In genomic region chr17:8117980-8118768, GRCh38 we compare ENCODE assay signal across 8 cellular contexts. TPM values are rescaled to one million over a fixed set of nuclear protein-coding genes. Genes with fewer than 3 reads are reported as not detected.
DNase-seq lines count a peak whose midpoint lies in the region; ATAC-seq and TF ChIP-seq lines count a peak whose summit lies in the region.

ALOXE3 (minus strand) TSS chr17:8118514; CDS start chr17:8117990, 524 bp downstream.

- H3K27ac Mint-ChIP-seq in CD8-positive, alpha-beta T cell = peak within 1 kb of the TSS; percentile 95
- peak within 1 kb of the TSS; percentile 77 for H3K27ac Mint-ChIP-seq in activated CD8-positive, alpha-beta T cell treated with anti-CD3 and anti-CD28 coated beads for 36 hours

- CTCF ChIA-PET in CD8-positive, alpha-beta T cell (lab: Charles Lee) = interaction anchor here (1.0 to 7.0 kb wide), 19 partner anchors 8 to 177 kb away, joined by 4 to 93 read pairs (median 15); partner anchors contain the start of genes ALOX12B, BORCS6, CTC1 and PFAS
- CTCF ChIA-PET in activated CD8-positive, alpha-beta T cell treated with anti-CD3 and anti-CD28 coated beads for 36 hours (lab: Charles Lee) = interaction anchor here (0.8 to 7.0 kb wide), 25 partner anchors 8 to 185 kb away, joined by 3 to 98 read pairs (median 11); partner anchors contain the start of genes BORCS6, CTC1, PER1 and PFAS

- H2AFZ ChIP-seq in neuron (ENCODE audit: low read depth, low read length) = peak within 1 kb of the TSS; percentile 69

- H3K27me3 ChIP-seq in CD8-positive, alpha-beta T cell (ENCODE audit: insufficient read depth, low read length) = no peaks in the 10 kb centered on the region
- H3K27me3 ChIP-seq in neuron (ENCODE audit: insufficient read depth, low read length) = peaks cover 31% of the 10 kb centered on the region

- no peaks in the 10 kb centered on the region for H3K9me3 ChIP-seq in CD8-positive, alpha-beta T cell (ENCODE audit: low read length)
- H3K9me3 ChIP-seq in neuron (ENCODE audit: low read length) = no peaks in the 10 kb centered on the region

- intact Hi-C loops in CD8-positive, alpha-beta T cell (cut with DNase I, micrococcal nuclease) = loop anchor here (1.0 to 10.0 kb wide), 13 partner anchors 24 to 627 kb away; partner anchors contain the start of genes CCDC42 (in 1 of the 2), CNTROB (in 1 of the 2), KRABD2 (in 1 of the 2) and RANGRF (in 1 of the 2)
- intact Hi-C loops in activated CD8-positive, alpha-beta T cell treated with anti-CD3 and anti-CD28 coated beads for 36 hours (cut with micrococcal nuclease) = loop anchor here (2.0 to 5.0 kb wide), 2 partner anchors 41 to 105 kb away; no protein-coding TSS in a partner anchor

- H3K4me1 ChIP-seq in CD8-positive, alpha-beta T cell (ENCODE audit: insufficient read depth, low read length) = peaks cover 38% of the 10 kb centered on the region
- H3K4me1 ChIP-seq in neuron (ENCODE audit: insufficient read depth, low read length) = peaks cover 24% of the 10 kb centered on the region

- no peak for TF ChIP-seq CTCF in CD8-positive, alpha-beta T cell (IDR thresholded peaks at IDR 0.05)
- no peak for TF ChIP-seq CTCF in activated CD8-positive, alpha-beta T cell treated with anti-CD3 and anti-CD28 coated beads for 36 hours (IDR thresholded peaks at IDR 0.05)
- no peak for TF ChIP-seq CTCF in fibroblast of the aortic adventitia (IDR thresholded peaks at IDR 0.05; ENCODE audit: insufficient read depth, low read length)

- H3K27ac ChIP-seq in CD8-positive, alpha-beta T cell (ENCODE audit: low read depth, low read length) = peak within 1 kb of the TSS; percentile 32

- H3K27me3 Mint-ChIP-seq in CD8-positive, alpha-beta T cell (ENCODE audit: low read depth) = peaks cover 30% of the 10 kb centered on the region
- peaks cover 41% of the 10 kb centered on the region for H3K27me3 Mint-ChIP-seq in activated CD8-positive, alpha-beta T cell treated with anti-CD3 and anti-CD28 coated beads for 36 hours

- H3K36me3 Mint-ChIP-seq in CD8-positive, alpha-beta T cell = peaks cover 2% of the 10 kb centered on the region
- peaks cover 8% of the 10 kb centered on the region for H3K36me3 Mint-ChIP-seq in activated CD8-positive, alpha-beta T cell treated with anti-CD3 and anti-CD28 coated beads for 36 hours (ENCODE audit: low read depth)

- POLR2A ChIA-PET in CD8-positive, alpha-beta T cell (lab: Charles Lee) = interaction anchor here (1.0 to 6.7 kb wide), 10 partner anchors 21 to 261 kb away, joined by 3 to 64 read pairs (median 5); partner anchors contain the start of genes AURKB, CTC1, CYB5D1 and NAA38
- POLR2A ChIA-PET in activated CD8-positive, alpha-beta T cell treated with anti-CD3 and anti-CD28 coated beads for 36 hours (lab: Charles Lee) = interaction anchor here (1.3 to 7.1 kb wide), 14 partner anchors 8 to 433 kb away, joined by 3 to 102 read pairs (median 15); partner anchors contain the start of genes CTC1, PFAS, TP53 and WRAP53

- ATAC-seq in CD8-positive, alpha-beta T cell = peak; percentile 2
- no peak for ATAC-seq in activated CD8-positive, alpha-beta T cell treated with anti-CD3 and anti-CD28 coated beads for 36 hours
- ATAC-seq in GM21529 (IDR thresholded peaks at IDR 0.05; ENCODE audit: unreplicated experiment) (no peak), GM21619 (IDR thresholded peaks at IDR 0.05; ENCODE audit: unreplicated experiment) (no peak), GM18517 (IDR thresholded peaks at IDR 0.05; ENCODE audit: unreplicated experiment) (no peak)

- peak in 2 of 7 experiments; percentile 21 to 31 for DNase-seq in CD8-positive, alpha-beta T cell
- DNase-seq in HT-29 (ENCODE audit: low spot score) = peak; percentile 58
- peak; percentile 47 for DNase-seq in activated CD8-positive, alpha-beta T cell treated with anti-CD3 and anti-CD28 coated beads for 36 hours
- peak; percentile 54 for DNase-seq in fibroblast of the aortic adventitia (ENCODE audit: low read depth)

- H3K4me3 ChIP-seq in CD8-positive, alpha-beta T cell (ENCODE audit: low read depth, low read length) = peak within 1 kb of the TSS; percentile 77
- H3K4me3 ChIP-seq in fibroblast of the aortic adventitia (ENCODE audit: low read depth, low read length) (peak within 1 kb of the TSS; percentile 69), neuron (ENCODE audit: low read length) (peak within 1 kb of the TSS; percentile 71)

- H3K9me3 Mint-ChIP-seq in CD8-positive, alpha-beta T cell = no peaks in the 10 kb centered on the region
- H3K9me3 Mint-ChIP-seq in activated CD8-positive, alpha-beta T cell treated with anti-CD3 and anti-CD28 coated beads for 36 hours = no peaks in the 10 kb centered on the region

- peaks cover 37% of the 10 kb centered on the region for H3K4me1 Mint-ChIP-seq in CD8-positive, alpha-beta T cell (ENCODE audit: low read depth)
- H3K4me1 Mint-ChIP-seq in activated CD8-positive, alpha-beta T cell treated with anti-CD3 and anti-CD28 coated beads for 36 hours (ENCODE audit: low read depth) = peaks cover 28% of the 10 kb centered on the region

- no peaks in the 10 kb centered on the region for H3K36me3 ChIP-seq in CD8-positive, alpha-beta T cell (ENCODE audit: insufficient read depth, low read length)
- no peaks in the 10 kb centered on the region for H3K36me3 ChIP-seq in neuron (ENCODE audit: insufficient read depth, low read length)

- H3K4me3 Mint-ChIP-seq in CD8-positive, alpha-beta T cell = peak within 1 kb of the TSS; percentile 93
- peak within 1 kb of the TSS; percentile 97 for H3K4me3 Mint-ChIP-seq in activated CD8-positive, alpha-beta T cell treated with anti-CD3 and anti-CD28 coated beads for 36 hours

RNA-seq across cellular contexts. Expression of gene ALOXE3, which starts in this region (rescaled TPM):
- total RNA-seq in CD8-positive, alpha-beta T cell = under 1 TPM; 0.11 to 0.33 TPM
- not detected in 2 replicates for total RNA-seq in HT-29 (2014; rRNA removed; shearing (Covaris generic))
- total RNA-seq in activated CD8-positive, alpha-beta T cell treated with anti-CD3 and anti-CD28 coated beads for 36 hours = under 1 TPM in 1 of 2 experiments, not detected in 1; 0.09 TPM
- 0.09 TPM in 1 of 2 replicates, not detected in the other for total RNA-seq in fibroblast of the aortic adventitia (ENCODE audit: low replicate concordance)

Comparison
In these comparisons a context has a peak if more than half of its experiments do, and no peak if none do; other contexts are left out.
1. Peak in ATAC-seq, H3K4me3 ChIP-seq and H3K27ac ChIP-seq in CD8-positive, alpha-beta T cell; RNA of the gene not detected or under 1 TPM.
2. Peak in DNase-seq in HT-29; RNA of the gene not detected or under 1 TPM.
3. Peak in DNase-seq in activated CD8-positive, alpha-beta T cell treated with anti-CD3 and anti-CD28 coated beads for 36 hours; RNA of the gene not detected or under 1 TPM.
4. Peak in DNase-seq and H3K4me3 ChIP-seq in fibroblast of the aortic adventitia; RNA of the gene not detected or under 1 TPM.